1 cellular context compared by ENCODE assay signal in the genomic region with DNA sequence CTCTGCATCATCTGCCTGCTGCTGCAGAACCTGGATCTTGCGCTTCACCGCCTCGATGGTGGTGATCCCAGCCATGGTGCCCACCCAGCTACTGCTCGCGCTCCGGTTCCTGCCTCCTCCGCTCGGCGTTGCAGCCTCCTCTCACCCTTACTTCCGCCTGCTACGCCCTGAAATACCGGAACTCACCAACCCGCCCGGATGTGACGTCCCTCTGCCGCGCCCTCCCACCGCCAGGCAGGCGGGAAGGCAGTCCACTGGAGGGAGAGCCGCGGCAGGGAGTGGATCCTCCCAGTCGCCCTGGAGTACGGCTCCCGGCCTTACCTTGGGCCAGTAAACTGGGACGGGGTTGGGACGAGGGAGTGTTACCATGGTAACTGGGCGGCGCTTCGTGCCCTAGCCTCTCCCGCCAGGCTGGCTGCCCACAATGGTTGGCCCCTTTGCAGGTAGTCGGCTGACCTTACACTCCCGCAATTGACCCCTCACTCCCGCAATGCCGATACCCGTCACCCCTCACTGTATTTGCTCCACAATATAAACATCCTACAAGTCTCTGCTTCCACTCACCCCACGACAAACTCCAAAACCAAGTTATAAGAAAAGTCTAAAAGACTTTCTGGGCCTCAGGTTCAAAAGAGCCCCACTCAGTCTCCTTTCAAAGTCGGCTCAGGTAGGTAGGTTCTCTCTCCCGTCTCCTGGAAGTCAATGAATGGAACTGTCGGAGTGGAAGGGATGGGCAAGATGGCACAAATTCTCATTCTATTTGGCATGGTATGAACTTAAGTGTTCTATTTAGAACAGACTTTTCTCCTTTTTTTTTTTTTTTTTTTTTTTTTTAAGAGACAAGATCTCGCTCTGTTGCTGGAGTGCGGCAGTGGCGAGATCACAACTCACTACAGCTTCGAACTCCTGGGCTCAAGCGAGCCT.
TF ChIP-seq lines count a peak whose summit lies in the region.

No MANE protein-coding gene starts in this region.

TF ChIP-seq in HEK293, 187 proteins besides CTCF, POLR2A, EP300 and RAD21 (continues in another document):
- no peak for TF ChIP-seq SALL2 (tag by site-specific recombination; IDR thresholded peaks at IDR 0.05; ENCODE audit: borderline replicate concordance)
- TF ChIP-seq, protein P1, sequence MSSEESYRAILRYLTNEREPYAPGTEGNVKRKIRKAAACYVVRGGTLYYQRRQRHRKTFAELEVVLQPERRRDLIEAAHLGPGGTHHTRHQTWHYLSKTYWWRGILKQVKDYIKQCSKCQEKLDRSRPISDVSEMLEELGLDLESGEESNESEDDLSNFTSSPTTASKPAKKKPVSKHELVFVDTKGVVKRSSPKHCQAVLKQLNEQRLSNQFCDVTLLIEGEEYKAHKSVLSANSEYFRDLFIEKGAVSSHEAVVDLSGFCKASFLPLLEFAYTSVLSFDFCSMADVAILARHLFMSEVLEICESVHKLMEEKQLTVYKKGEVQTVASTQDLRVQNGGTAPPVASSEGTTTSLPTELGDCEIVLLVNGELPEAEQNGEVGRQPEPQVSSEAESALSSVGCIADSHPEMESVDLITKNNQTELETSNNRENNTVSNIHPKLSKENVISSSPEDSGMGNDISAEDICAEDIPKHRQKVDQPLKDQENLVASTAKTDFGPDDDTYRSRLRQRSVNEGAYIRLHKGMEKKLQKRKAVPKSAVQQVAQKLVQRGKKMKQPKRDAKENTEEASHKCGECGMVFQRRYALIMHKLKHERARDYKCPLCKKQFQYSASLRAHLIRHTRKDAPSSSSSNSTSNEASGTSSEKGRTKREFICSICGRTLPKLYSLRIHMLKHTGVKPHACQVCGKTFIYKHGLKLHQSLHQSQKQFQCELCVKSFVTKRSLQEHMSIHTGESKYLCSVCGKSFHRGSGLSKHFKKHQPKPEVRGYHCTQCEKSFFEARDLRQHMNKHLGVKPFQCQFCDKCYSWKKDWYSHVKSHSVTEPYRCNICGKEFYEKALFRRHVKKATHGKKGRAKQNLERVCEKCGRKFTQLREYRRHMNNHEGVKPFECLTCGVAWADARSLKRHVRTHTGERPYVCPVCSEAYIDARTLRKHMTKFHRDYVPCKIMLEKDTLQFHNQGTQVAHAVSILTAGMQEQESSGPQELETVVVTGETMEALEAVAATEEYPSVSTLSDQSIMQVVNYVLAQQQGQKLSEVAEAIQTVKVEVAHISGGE (tag by site-specific recombination; conservative IDR thresholded peaks at IDR 0.05; ENCODE audit: low read depth): peak; percentile 97
- TF ChIP-seq ZBTB48 (tag by site-specific recombination; IDR thresholded peaks at IDR 0.05): no peak; the same call in 1 of the 2 replicates
- TF ChIP-seq KLF9 (tag by site-specific recombination; IDR thresholded peaks at IDR 0.05; ENCODE audit: low read depth): peak; percentile 71; the same call in 1 of the 2 replicates
- 0 out of 2 replicates have a peak, but pooled peaks have one; percentile 18 for TF ChIP-seq MZF1 (tag by site-specific recombination; IDR thresholded peaks at IDR 0.05; ENCODE audit: borderline replicate concordance)
- TF ChIP-seq, protein P2, sequence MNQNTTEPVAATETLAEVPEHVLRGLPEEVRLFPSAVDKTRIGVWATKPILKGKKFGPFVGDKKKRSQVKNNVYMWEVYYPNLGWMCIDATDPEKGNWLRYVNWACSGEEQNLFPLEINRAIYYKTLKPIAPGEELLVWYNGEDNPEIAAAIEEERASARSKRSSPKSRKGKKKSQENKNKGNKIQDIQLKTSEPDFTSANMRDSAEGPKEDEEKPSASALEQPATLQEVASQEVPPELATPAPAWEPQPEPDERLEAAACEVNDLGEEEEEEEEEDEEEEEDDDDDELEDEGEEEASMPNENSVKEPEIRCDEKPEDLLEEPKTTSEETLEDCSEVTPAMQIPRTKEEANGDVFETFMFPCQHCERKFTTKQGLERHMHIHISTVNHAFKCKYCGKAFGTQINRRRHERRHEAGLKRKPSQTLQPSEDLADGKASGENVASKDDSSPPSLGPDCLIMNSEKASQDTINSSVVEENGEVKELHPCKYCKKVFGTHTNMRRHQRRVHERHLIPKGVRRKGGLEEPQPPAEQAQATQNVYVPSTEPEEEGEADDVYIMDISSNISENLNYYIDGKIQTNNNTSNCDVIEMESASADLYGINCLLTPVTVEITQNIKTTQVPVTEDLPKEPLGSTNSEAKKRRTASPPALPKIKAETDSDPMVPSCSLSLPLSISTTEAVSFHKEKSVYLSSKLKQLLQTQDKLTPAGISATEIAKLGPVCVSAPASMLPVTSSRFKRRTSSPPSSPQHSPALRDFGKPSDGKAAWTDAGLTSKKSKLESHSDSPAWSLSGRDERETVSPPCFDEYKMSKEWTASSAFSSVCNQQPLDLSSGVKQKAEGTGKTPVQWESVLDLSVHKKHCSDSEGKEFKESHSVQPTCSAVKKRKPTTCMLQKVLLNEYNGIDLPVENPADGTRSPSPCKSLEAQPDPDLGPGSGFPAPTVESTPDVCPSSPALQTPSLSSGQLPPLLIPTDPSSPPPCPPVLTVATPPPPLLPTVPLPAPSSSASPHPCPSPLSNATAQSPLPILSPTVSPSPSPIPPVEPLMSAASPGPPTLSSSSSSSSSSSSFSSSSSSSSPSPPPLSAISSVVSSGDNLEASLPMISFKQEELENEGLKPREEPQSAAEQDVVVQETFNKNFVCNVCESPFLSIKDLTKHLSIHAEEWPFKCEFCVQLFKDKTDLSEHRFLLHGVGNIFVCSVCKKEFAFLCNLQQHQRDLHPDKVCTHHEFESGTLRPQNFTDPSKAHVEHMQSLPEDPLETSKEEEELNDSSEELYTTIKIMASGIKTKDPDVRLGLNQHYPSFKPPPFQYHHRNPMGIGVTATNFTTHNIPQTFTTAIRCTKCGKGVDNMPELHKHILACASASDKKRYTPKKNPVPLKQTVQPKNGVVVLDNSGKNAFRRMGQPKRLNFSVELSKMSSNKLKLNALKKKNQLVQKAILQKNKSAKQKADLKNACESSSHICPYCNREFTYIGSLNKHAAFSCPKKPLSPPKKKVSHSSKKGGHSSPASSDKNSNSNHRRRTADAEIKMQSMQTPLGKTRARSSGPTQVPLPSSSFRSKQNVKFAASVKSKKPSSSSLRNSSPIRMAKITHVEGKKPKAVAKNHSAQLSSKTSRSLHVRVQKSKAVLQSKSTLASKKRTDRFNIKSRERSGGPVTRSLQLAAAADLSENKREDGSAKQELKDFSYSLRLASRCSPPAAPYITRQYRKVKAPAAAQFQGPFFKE (tag by site-specific recombination; IDR thresholded peaks at IDR 0.05; ENCODE audit: borderline replicate concordance): no peak
- TF ChIP-seq GLIS2 (tag by site-specific recombination; IDR thresholded peaks at IDR 0.05): peak; percentile 99
- TF ChIP-seq ZXDB (tag by site-specific recombination; IDR thresholded peaks at IDR 0.05): peak; percentile 87
- TF ChIP-seq SP7 (tag by site-specific recombination; IDR thresholded peaks at IDR 0.05): peak; percentile 83
- TF ChIP-seq, protein P3, sequence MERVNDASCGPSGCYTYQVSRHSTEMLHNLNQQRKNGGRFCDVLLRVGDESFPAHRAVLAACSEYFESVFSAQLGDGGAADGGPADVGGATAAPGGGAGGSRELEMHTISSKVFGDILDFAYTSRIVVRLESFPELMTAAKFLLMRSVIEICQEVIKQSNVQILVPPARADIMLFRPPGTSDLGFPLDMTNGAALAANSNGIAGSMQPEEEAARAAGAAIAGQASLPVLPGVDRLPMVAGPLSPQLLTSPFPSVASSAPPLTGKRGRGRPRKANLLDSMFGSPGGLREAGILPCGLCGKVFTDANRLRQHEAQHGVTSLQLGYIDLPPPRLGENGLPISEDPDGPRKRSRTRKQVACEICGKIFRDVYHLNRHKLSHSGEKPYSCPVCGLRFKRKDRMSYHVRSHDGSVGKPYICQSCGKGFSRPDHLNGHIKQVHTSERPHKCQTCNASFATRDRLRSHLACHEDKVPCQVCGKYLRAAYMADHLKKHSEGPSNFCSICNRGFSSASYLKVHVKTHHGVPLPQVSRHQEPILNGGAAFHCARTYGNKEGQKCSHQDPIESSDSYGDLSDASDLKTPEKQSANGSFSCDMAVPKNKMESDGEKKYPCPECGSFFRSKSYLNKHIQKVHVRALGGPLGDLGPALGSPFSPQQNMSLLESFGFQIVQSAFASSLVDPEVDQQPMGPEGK (tag by site-specific recombination; IDR thresholded peaks at IDR 0.05): peak; percentile 44
- TF ChIP-seq ZSCAN30 (tag by site-specific recombination; IDR thresholded peaks at IDR 0.05): peak; percentile 59; the same call in 1 of the 2 replicates
- no peak for TF ChIP-seq ZNF274 (IDR thresholded peaks at IDR 0.05; ENCODE audit: low read length)
- TF ChIP-seq ZNF274 (tag by site-specific recombination; IDR thresholded peaks at IDR 0.05; ENCODE audit: borderline replicate concordance): no peak
- peak; percentile 95 for TF ChIP-seq KLF16 (tag by site-specific recombination; IDR thresholded peaks at IDR 0.05)
- no peak for TF ChIP-seq ZNF10 (tag by site-specific recombination; IDR thresholded peaks at IDR 0.05)
- TF ChIP-seq, protein P4, sequence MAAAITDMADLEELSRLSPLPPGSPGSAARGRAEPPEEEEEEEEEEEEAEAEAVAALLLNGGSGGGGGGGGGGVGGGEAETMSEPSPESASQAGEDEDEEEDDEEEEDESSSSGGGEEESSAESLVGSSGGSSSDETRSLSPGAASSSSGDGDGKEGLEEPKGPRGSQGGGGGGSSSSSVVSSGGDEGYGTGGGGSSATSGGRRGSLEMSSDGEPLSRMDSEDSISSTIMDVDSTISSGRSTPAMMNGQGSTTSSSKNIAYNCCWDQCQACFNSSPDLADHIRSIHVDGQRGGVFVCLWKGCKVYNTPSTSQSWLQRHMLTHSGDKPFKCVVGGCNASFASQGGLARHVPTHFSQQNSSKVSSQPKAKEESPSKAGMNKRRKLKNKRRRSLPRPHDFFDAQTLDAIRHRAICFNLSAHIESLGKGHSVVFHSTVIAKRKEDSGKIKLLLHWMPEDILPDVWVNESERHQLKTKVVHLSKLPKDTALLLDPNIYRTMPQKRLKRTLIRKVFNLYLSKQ (tag by site-specific recombination; IDR thresholded peaks at IDR 0.05; ENCODE audit: borderline replicate concordance): no peak
- peak; percentile 88 for TF ChIP-seq ZIC2 (tag by site-specific recombination; IDR thresholded peaks at IDR 0.05)
- TF ChIP-seq ZNF501 (tag by site-specific recombination; IDR thresholded peaks at IDR 0.05): peak; percentile 96; the same call in 1 of the 2 replicates
- TF ChIP-seq, protein P5, sequence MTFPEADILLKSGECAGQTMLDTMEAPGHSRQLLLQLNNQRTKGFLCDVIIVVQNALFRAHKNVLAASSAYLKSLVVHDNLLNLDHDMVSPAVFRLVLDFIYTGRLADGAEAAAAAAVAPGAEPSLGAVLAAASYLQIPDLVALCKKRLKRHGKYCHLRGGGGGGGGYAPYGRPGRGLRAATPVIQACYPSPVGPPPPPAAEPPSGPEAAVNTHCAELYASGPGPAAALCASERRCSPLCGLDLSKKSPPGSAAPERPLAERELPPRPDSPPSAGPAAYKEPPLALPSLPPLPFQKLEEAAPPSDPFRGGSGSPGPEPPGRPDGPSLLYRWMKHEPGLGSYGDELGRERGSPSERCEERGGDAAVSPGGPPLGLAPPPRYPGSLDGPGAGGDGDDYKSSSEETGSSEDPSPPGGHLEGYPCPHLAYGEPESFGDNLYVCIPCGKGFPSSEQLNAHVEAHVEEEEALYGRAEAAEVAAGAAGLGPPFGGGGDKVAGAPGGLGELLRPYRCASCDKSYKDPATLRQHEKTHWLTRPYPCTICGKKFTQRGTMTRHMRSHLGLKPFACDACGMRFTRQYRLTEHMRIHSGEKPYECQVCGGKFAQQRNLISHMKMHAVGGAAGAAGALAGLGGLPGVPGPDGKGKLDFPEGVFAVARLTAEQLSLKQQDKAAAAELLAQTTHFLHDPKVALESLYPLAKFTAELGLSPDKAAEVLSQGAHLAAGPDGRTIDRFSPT (tag by site-specific recombination; IDR thresholded peaks at IDR 0.05): peak; percentile 88
- 0 out of 2 replicates have a peak, but pooled peaks have one; percentile 8 for TF ChIP-seq ZNF121 (tag by site-specific recombination; IDR thresholded peaks at IDR 0.05)
- peak; percentile 91 for TF ChIP-seq KLF8 (tag by site-specific recombination; IDR thresholded peaks at IDR 0.05)
- TF ChIP-seq ZNF391 (tag by site-specific recombination; IDR thresholded peaks at IDR 0.05; ENCODE audit: borderline replicate concordance, low read depth): peak; percentile 75
- no peak for TF ChIP-seq ZNF514 (tag by site-specific recombination; IDR thresholded peaks at IDR 0.05)
- no peak for TF ChIP-seq ZNF214 (tag by site-specific recombination; IDR thresholded peaks at IDR 0.05; ENCODE audit: borderline replicate concordance)
- no peak for TF ChIP-seq ZNF302 (tag by site-specific recombination; IDR thresholded peaks at IDR 0.05; ENCODE audit: low read depth)
- TF ChIP-seq, protein P6, sequence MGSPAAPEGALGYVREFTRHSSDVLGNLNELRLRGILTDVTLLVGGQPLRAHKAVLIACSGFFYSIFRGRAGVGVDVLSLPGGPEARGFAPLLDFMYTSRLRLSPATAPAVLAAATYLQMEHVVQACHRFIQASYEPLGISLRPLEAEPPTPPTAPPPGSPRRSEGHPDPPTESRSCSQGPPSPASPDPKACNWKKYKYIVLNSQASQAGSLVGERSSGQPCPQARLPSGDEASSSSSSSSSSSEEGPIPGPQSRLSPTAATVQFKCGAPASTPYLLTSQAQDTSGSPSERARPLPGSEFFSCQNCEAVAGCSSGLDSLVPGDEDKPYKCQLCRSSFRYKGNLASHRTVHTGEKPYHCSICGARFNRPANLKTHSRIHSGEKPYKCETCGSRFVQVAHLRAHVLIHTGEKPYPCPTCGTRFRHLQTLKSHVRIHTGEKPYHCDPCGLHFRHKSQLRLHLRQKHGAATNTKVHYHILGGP (tag by site-specific recombination; IDR thresholded peaks at IDR 0.05): no peak
- TF ChIP-seq ZNF112 (tag by site-specific recombination; IDR thresholded peaks at IDR 0.05): no peak
- TF ChIP-seq TCF7L2 (IDR thresholded peaks at IDR 0.05; ENCODE audit: borderline replicate concordance, low read depth, low read length): no peak
- peak; percentile 73; the same call in 1 of the 2 replicates for TF ChIP-seq ZNF394 (tag by site-specific recombination; IDR thresholded peaks at IDR 0.05; ENCODE audit: borderline replicate concordance)
- TF ChIP-seq, protein P7, sequence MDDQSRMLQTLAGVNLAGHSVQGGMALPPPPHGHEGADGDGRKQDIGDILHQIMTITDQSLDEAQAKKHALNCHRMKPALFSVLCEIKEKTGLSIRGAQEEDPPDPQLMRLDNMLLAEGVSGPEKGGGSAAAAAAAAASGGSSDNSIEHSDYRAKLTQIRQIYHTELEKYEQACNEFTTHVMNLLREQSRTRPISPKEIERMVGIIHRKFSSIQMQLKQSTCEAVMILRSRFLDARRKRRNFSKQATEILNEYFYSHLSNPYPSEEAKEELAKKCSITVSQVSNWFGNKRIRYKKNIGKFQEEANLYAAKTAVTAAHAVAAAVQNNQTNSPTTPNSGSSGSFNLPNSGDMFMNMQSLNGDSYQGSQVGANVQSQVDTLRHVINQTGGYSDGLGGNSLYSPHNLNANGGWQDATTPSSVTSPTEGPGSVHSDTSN (CRISPR knock-in tag; IDR thresholded peaks at IDR 0.05): peak; percentile 65
- peak; percentile 96; the same call in 1 of the 2 replicates for TF ChIP-seq ZBTB20 (tag by site-specific recombination; IDR thresholded peaks at IDR 0.05)
- peak; percentile 46; the same call in 1 of the 2 replicates for TF ChIP-seq SCRT2 (tag by site-specific recombination; IDR thresholded peaks at IDR 0.05)
- TF ChIP-seq ZNF560 (tag by site-specific recombination; IDR thresholded peaks at IDR 0.05; ENCODE audit: borderline replicate concordance): no peak
- no peak for TF ChIP-seq YY2 (tag by site-specific recombination; IDR thresholded peaks at IDR 0.05)
- no peak for TF ChIP-seq ZNF792 (tag by site-specific recombination; IDR thresholded peaks at IDR 0.05)
- TF ChIP-seq PRDM1 (tag by site-specific recombination; IDR thresholded peaks at IDR 0.05): no peak
- peak; percentile 52 for TF ChIP-seq ZBTB8A (tag by site-specific recombination; IDR thresholded peaks at IDR 0.05)
- TF ChIP-seq ZBTB1 (tag by site-specific recombination; IDR thresholded peaks at IDR 0.05): peak; percentile 100
- TF ChIP-seq ZNF366 (tag by site-specific recombination; conservative IDR thresholded peaks at IDR 0.05): peak; percentile 75
- no peak for TF ChIP-seq MYNN (tag by site-specific recombination; IDR thresholded peaks at IDR 0.05; ENCODE audit: borderline replicate concordance)
- TF ChIP-seq ZNF37A (tag by site-specific recombination; IDR thresholded peaks at IDR 0.05): no peak
